Comparison of ENCODE assay signal across 9 cellular contexts in genomic region chr7:152467225-152467624, GRCh38.
"Had no signal": no experiment of that assay in that cellular context is flagged by ENCODE, and none has a peak within 500 bp of the region (broad histone marks: within the 10 kb centered on the region; RNA-seq: fewer than 3 reads in every experiment).

No MANE protein-coding gene starts in this region.

- H2AFZ ChIP-seq: GM23248 had no signal

- H3K9ac ChIP-seq: GM23248 had no signal

- H3K27ac Mint-ChIP-seq: HFFc6 had no signal

- H3K4me3 Mint-ChIP-seq: HFFc6 had no signal

- ATAC-seq: HCT116 had no signal

- DNase-seq: GM23248, GOT3, H7, HFFc6, IMR-90, KBM-7 had no signal

- H3K27ac ChIP-seq: GM23248, HL-60 had no signal

- H3K4me3 ChIP-seq: GM23248, HAP-1 had no signal
